ENCODE assay signal across 15 cellular contexts in the genomic region with DNA sequence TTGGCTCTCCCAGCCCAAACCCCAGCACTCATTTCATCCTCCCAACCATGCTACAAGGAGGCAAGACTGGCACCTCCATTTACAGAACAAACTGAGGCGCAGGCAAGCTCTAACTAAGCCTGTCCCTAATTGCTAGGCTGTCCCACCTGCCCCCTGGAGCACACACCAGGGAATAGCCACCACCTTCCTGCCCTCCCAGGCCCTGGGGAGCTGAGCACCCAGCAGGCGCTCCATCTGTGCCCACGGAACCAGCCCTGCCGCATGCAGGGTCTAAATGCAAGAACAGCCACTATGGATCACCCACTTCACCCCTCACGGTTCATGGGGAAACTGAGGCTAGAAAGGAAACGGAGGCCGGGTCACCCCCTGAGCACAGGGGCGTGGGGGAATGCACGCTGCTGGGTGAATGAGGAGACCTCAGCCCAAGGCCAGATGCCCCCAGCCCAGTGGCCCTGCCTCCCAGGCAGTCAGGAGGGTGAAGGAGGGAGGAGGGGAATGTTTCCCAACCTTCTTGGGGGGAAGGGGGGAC. TPM values are rescaled to one million over a fixed set of nuclear protein-coding genes. Genes with fewer than 3 reads are reported as not detected.
DNase-seq lines count a peak whose midpoint lies in the region; ATAC-seq and TF ChIP-seq lines count a peak whose summit lies in the region.
"Had no signal": no experiment of that assay in that cellular context is flagged by ENCODE, and none has a peak within 500 bp of the region (broad histone marks: within the 10 kb centered on the region; RNA-seq: fewer than 3 reads in every experiment).

No MANE protein-coding gene starts in this region.

- DNase-seq in RWPE2 (ENCODE audit: low spot score) (peak; percentile 29), epithelial cell of proximal tubule (ENCODE audit: low read depth) (no peak), mucosa of descending colon (peak in 1 of 3 donors; percentile 49), tibial artery (peak in 1 of 2 donors; percentile 58), hypothalamus (lab: John Stamatoyannopoulos, UW) (no peak)
- no peak for DNase-seq in stimulated activated CD4-positive, alpha-beta T cell treated with anti-CD3 and anti-CD28 coated beads, Interleukin-15, amount 100 ng/mL, for 24 hours
- DNase-seq: activated CD4-positive, alpha-beta T cell treated with anti-CD3 and anti-CD28 coated beads for 4 hours; activated T-cell treated with anti-CD3 and anti-CD28 coated beads, Interleukin-2, amount 50 U/mL, for 1 hour; mesendoderm; NCI-H187; NCI-H69 had no signal

- TF ChIP-seq CTCF in RWPE2 (IDR thresholded peaks at IDR 0.05; ENCODE audit: poor library complexity, severe bottlenecking) (peak; percentile 9), epithelial cell of proximal tubule (conservative IDR thresholded peaks at IDR 0.05; ENCODE audit: low read depth, low read length) (peak; percentile 32), mucosa of descending colon (IDR thresholded peaks at IDR 0.05) (no peak), tibial artery (IDR thresholded peaks at IDR 0.05) (no peak)

- intact Hi-C loops in mucosa of descending colon (cut with DNase I, micrococcal nuclease), result loop anchor here (10.0 kb wide), 2 partner anchors 168 to 178 kb away; no protein-coding TSS in a partner anchor
- intact Hi-C loops in tibial artery (cut with DNase I; ENCODE audit: low total_unique reads), result no loop called here

- H3K27me3 ChIP-seq in RWPE2 (ENCODE audit: insufficient read depth, poor library complexity, severe bottlenecking) (no peaks in the 10 kb centered on the region), tibial artery (no peaks in the 10 kb centered on the region)

- ATAC-seq in RWPE2 (ENCODE audit: low read depth), result no peak
- ATAC-seq in mucosa of descending colon, result peak; percentile 11
- ATAC-seq in GM18873 (IDR thresholded peaks at IDR 0.05; ENCODE audit: low FRiP score, unreplicated experiment), result no peak
- no peak for ATAC-seq in HG03342 (IDR thresholded peaks at IDR 0.05; ENCODE audit: unreplicated experiment)

- H3K4me3 ChIP-seq in RWPE2 (ENCODE audit: severe bottlenecking) (no peak overlapping the region), epithelial cell of proximal tubule (ENCODE audit: low read depth, low read length) (no peak overlapping the region), mucosa of descending colon (no peak overlapping the region), tibial artery (no peak overlapping the region)
- H3K4me3 ChIP-seq: GM12878 had no signal

- H3K9me3 ChIP-seq in RWPE2 (ENCODE audit: severe bottlenecking) (no peaks in the 10 kb centered on the region), mucosa of descending colon (no peaks in the 10 kb centered on the region), tibial artery (no peaks in the 10 kb centered on the region)

- H3K36me3 ChIP-seq in RWPE2 (ENCODE audit: low read depth) (peaks cover 86% of the 10 kb centered on the region), mucosa of descending colon (ENCODE audit: low read depth) (no peaks in the 10 kb centered on the region), tibial artery (peaks cover 46 to 91% (median 89%) of the 10 kb centered on the region in 3 donors)

- H3K27ac ChIP-seq in RWPE2 (ENCODE audit: poor library complexity, severe bottlenecking) (no peak overlapping the region), tibial artery (peak overlapping the region; percentile 31 to 71)
- H3K27ac ChIP-seq: C4-2B had no signal

- H3K4me1 ChIP-seq in RWPE2 (ENCODE audit: insufficient read depth, poor library complexity, severe bottlenecking) (no peaks in the 10 kb centered on the region), mucosa of descending colon (ENCODE audit: low read depth) (peaks cover 37% of the 10 kb centered on the region), tibial artery (peaks cover 0 to 77% (median 35%) of the 10 kb centered on the region in 4 donors)

RNA-seq across cellular contexts. Expression of gene PDGFA, which starts 16.5 kb away (rescaled TPM):
- total RNA-seq in epithelial cell of proximal tubule (11.6 and 27.3 TPM in 2 replicates), mucosa of descending colon (10 to 100 TPM; 52.7 to 63.0 (median 57.5) TPM)

Comparison
In these comparisons a context has a peak if more than half of its experiments do, and no peak if none do; other contexts are left out.
1. CTCF ChIP-seq: peak in RWPE2 (single experiment) and epithelial cell of proximal tubule (single experiment); none in mucosa of descending colon (single experiment) and tibial artery (0 of 2).